ENCODE assay signal across 16 cellular contexts in genomic region chr3:57675530-57675929, GRCh38. TPM values are rescaled to one million over a fixed set of nuclear protein-coding genes. Genes with fewer than 3 reads are reported as not detected.
A peak's percentile ranks its signal among the peaks of the same experiment; 100 is the strongest.
DNase-seq lines count a peak whose midpoint lies in the region; ATAC-seq, FAIRE-seq and TF ChIP-seq lines count a peak whose summit lies in the region.
"Had no signal": no experiment of that assay in that cellular context is flagged by ENCODE, and none has a peak within 500 bp of the region (broad histone marks: within the 10 kb centered on the region; RNA-seq: fewer than 3 reads in every experiment).

No MANE protein-coding gene starts in this region.

- H3K9me2 ChIP-seq in MM.1S (replicated peaks; ENCODE audit: insufficient read depth, low read length) = no peaks in the 10 kb centered on the region

- no peak overlapping the region for H3K9ac ChIP-seq in MM.1S (ENCODE audit: low read length)

- ATAC-seq in activated CD8-positive, alpha-beta memory T cell treated with anti-CD3 and anti-CD28 coated beads, Interleukin-2, amount 10 ng/mL, durations not matched to agents 7 days and 5 days = no peak
- peak; percentile 57 for ATAC-seq in stimulated activated effector memory CD8-positive, alpha-beta T cell treated with anti-CD3 and anti-CD28 coated beads, Interleukin-12 subunit alpha, Interleukin-12 subunit beta, amount 100 ng/mL, for 72 hours

- FAIRE-seq in frontal cortex (lab: Jason Lieb, UNC) = no peak

- peaks cover 33% of the 10 kb centered on the region for H3K36me3 Mint-ChIP-seq in activated CD8-positive, alpha-beta memory T cell treated with anti-CD3 and anti-CD28 coated beads, Interleukin-2, amount 10 ng/mL, durations not matched to agents 7 days and 5 days
- peaks cover 1% of the 10 kb centered on the region for H3K36me3 Mint-ChIP-seq in chondrocyte (ENCODE audit: low read depth)
- H3K36me3 Mint-ChIP-seq in stimulated activated effector memory CD8-positive, alpha-beta T cell treated with anti-CD3 and anti-CD28 coated beads, Interleukin-12 subunit alpha, Interleukin-12 subunit beta, amount 100 ng/mL, for 72 hours = peaks cover 35% of the 10 kb centered on the region

- peaks cover 19% of the 10 kb centered on the region for H3K79me2 ChIP-seq in MM.1S (ENCODE audit: low read length)

- peaks cover 6% of the 10 kb centered on the region; the same call in 1 of the 2 replicates for H3K4me1 ChIP-seq in MM.1S (ENCODE audit: low read length)

- H3K4me3 ChIP-seq in MM.1S (ENCODE audit: low read length) = no peak overlapping the region
- H3K4me3 ChIP-seq: upper lobe of left lung had no signal

- peaks cover 39% of the 10 kb centered on the region for H3K4me1 Mint-ChIP-seq in activated CD8-positive, alpha-beta memory T cell treated with anti-CD3 and anti-CD28 coated beads, Interleukin-2, amount 10 ng/mL, durations not matched to agents 7 days and 5 days
- H3K4me1 Mint-ChIP-seq in chondrocyte (ENCODE audit: low read depth) = peaks cover 7% of the 10 kb centered on the region
- H3K4me1 Mint-ChIP-seq in stimulated activated effector memory CD8-positive, alpha-beta T cell treated with anti-CD3 and anti-CD28 coated beads, Interleukin-12 subunit alpha, Interleukin-12 subunit beta, amount 100 ng/mL, for 72 hours = peaks cover 43% of the 10 kb centered on the region

- H3K4me3 Mint-ChIP-seq in activated CD8-positive, alpha-beta memory T cell treated with anti-CD3 and anti-CD28 coated beads, Interleukin-2, amount 10 ng/mL, durations not matched to agents 7 days and 5 days = no peak overlapping the region
- H3K4me3 Mint-ChIP-seq in chondrocyte (ENCODE audit: unreplicated experiment) = no peak overlapping the region
- no peak overlapping the region for H3K4me3 Mint-ChIP-seq in stimulated activated effector memory CD8-positive, alpha-beta T cell treated with anti-CD3 and anti-CD28 coated beads, Interleukin-12 subunit alpha, Interleukin-12 subunit beta, amount 100 ng/mL, for 72 hours

- no peaks in the 10 kb centered on the region for H3K27me3 ChIP-seq in MM.1S (replicated peaks; ENCODE audit: insufficient read depth, low read length)
- H3K27me3 ChIP-seq: upper lobe of left lung had no signal

- no peaks in the 10 kb centered on the region for H3K36me3 ChIP-seq in MM.1S (replicated peaks; ENCODE audit: insufficient read depth, low read length)

- 0 out of 2 replicates have a peak overlapping the region, but pooled peaks have one; percentile 9 for H3K4me2 ChIP-seq in MM.1S (ENCODE audit: low read depth, low read length)

- peak overlapping the region; percentile 35 for H3K27ac Mint-ChIP-seq in activated CD8-positive, alpha-beta memory T cell treated with anti-CD3 and anti-CD28 coated beads, Interleukin-2, amount 10 ng/mL, durations not matched to agents 7 days and 5 days
- peak overlapping the region; percentile 25 for H3K27ac Mint-ChIP-seq in chondrocyte (ENCODE audit: unreplicated experiment)
- H3K27ac Mint-ChIP-seq in stimulated activated effector memory CD8-positive, alpha-beta T cell treated with anti-CD3 and anti-CD28 coated beads, Interleukin-12 subunit alpha, Interleukin-12 subunit beta, amount 100 ng/mL, for 72 hours = peak overlapping the region; percentile 46

- H3K9me3 ChIP-seq in MM.1S (replicated peaks; ENCODE audit: insufficient read depth, low read length) = no peaks in the 10 kb centered on the region
- H3K9me3 ChIP-seq: upper lobe of left lung had no signal

- no peak overlapping the region for H2AFZ ChIP-seq in MM.1S (ENCODE audit: low read length)

- H3F3A ChIP-seq in MM.1S (ENCODE audit: insufficient read depth, low read length) = peaks cover 15% of the 10 kb centered on the region

- DNase-seq in activated CD8-positive, alpha-beta memory T cell treated with anti-CD3 and anti-CD28 coated beads, Interleukin-2, amount 10 ng/mL, durations not matched to agents 7 days and 5 days = no peak
- no peak for DNase-seq in activated CD8-positive, alpha-beta memory T cell treated with anti-CD3 and anti-CD28 coated beads for 24 hours
- no peak for DNase-seq in MM.1S
- DNase-seq in chondrocyte (ENCODE audit: low spot score) = no peak
- DNase-seq in stimulated activated effector memory CD8-positive, alpha-beta T cell treated with anti-CD3 and anti-CD28 coated beads, Interleukin-12 subunit alpha, Interleukin-12 subunit beta, amount 100 ng/mL, for 72 hours (ENCODE audit: low spot score in 2 of 2) = no peak
- DNase-seq in AG08395 (ENCODE audit: low spot score) = no peak
- DNase-seq in NCI-H82 treated with DMSO at 0.1 percent for 48 hours (lab: John Stamatoyannopoulos, UW; ENCODE audit: unreplicated experiment) = no peak
- no peak for DNase-seq in frontal cortex (ENCODE audit: low spot score in 2 of 2)
- DNase-seq: activated CD4-positive, alpha-beta T cell treated with anti-CD3 and anti-CD28 coated beads for 1 hour; H7; NCI-H1436 treated with DMSO at 0.1 percent for 48 hours; NCI-H524; occipital lobe; stimulated activated CD4-positive, alpha-beta T cell treated with anti-CD3 and anti-CD28 coated beads, Interleukin-4, amount 100 ng/mL, for 4 hours; T-helper 2 cell; upper lobe of left lung had no signal

- no peak overlapping the region for H3K27ac ChIP-seq in MM.1S (ENCODE audit: low read length)
- H3K27ac ChIP-seq: upper lobe of left lung had no signal

- no peaks in the 10 kb centered on the region for H3K27me3 Mint-ChIP-seq in activated CD8-positive, alpha-beta memory T cell treated with anti-CD3 and anti-CD28 coated beads, Interleukin-2, amount 10 ng/mL, durations not matched to agents 7 days and 5 days
- no peaks in the 10 kb centered on the region for H3K27me3 Mint-ChIP-seq in chondrocyte (ENCODE audit: low read depth)

- TF ChIP-seq CTCF in MM.1S (IDR thresholded peaks at IDR 0.05; ENCODE audit: low read length) (no peak), chondrocyte (IDR thresholded peaks at IDR 0.05) (no peak)

- H3K9me3 Mint-ChIP-seq in activated CD8-positive, alpha-beta memory T cell treated with anti-CD3 and anti-CD28 coated beads, Interleukin-2, amount 10 ng/mL, durations not matched to agents 7 days and 5 days (ENCODE audit: low read depth) = no peaks in the 10 kb centered on the region
- H3K9me3 Mint-ChIP-seq in chondrocyte (ENCODE audit: low read depth) = no peaks in the 10 kb centered on the region
- H3K9me3 Mint-ChIP-seq in stimulated activated effector memory CD8-positive, alpha-beta T cell treated with anti-CD3 and anti-CD28 coated beads, Interleukin-12 subunit alpha, Interleukin-12 subunit beta, amount 100 ng/mL, for 72 hours = no peaks in the 10 kb centered on the region

- CTCF ChIA-PET in activated CD8-positive, alpha-beta memory T cell treated with anti-CD3 and anti-CD28 coated beads, Interleukin-2, amount 10 ng/mL, durations not matched to agents 7 days and 5 days (lab: Charles Lee) = interaction anchor here (1.0 kb wide), 1 partner anchor 14 kb away, joined by 6 read pairs; no protein-coding TSS in a partner anchor

- H4K20me1 ChIP-seq in MM.1S (ENCODE audit: insufficient read depth, low read length) = no peaks in the 10 kb centered on the region

RNA-seq across cellular contexts. Expression of gene DENND6A, which starts 17.3 kb away (rescaled TPM):
- total RNA-seq in activated CD8-positive, alpha-beta memory T cell treated with anti-CD3 and anti-CD28 coated beads, Interleukin-2, amount 10 ng/mL, durations not matched to agents 7 days and 5 days = 10 to 100 TPM; 15.7 to 22.3 TPM
- 17.7 to 19.8 TPM (median 19.8 TPM) in 3 replicates for total RNA-seq in chondrocyte
- 46.1 TPM for total RNA-seq in frontal cortex
